9 cellular contexts compared by ENCODE assay signal in genomic region chr10:76902949-76903348, GRCh38.
DNase-seq lines count a peak whose midpoint lies in the region; ATAC-seq and TF ChIP-seq lines count a peak whose summit lies in the region.
"Had no signal": no experiment of that assay in that cellular context is flagged by ENCODE, and none has a peak within 500 bp of the region (broad histone marks: within the 10 kb centered on the region; RNA-seq: fewer than 3 reads in every experiment).

No MANE protein-coding gene starts in this region.

- H3K27me3 ChIP-seq in colonic mucosa (no peaks in the 10 kb centered on the region), neuronal stem cell (ENCODE audit: control insufficient read depth in 3 of 3, insufficient read depth in 3 of 3, low read depth in 1 of 3, low read length in 3 of 3) (no peaks in the 10 kb centered on the region)

- H3K4me3 ChIP-seq in GM12875 (ENCODE audit: low read depth, low read length): no peak overlapping the region
- H3K4me3 ChIP-seq in colonic mucosa: no peak overlapping the region
- no peak overlapping the region for H3K4me3 ChIP-seq in neuronal stem cell (ENCODE audit: low read length in 2 of 2)

- H3K4me1 Mint-ChIP-seq in effector memory CD8-positive, alpha-beta T cell (ENCODE audit: low read depth in 2 of 2): no peaks in the 10 kb centered on the region

- TF ChIP-seq CTCF in GM12875 (IDR thresholded peaks at IDR 0.05; ENCODE audit: borderline replicate concordance, insufficient read depth, low read depth, low read length) (peak; percentile 62), colonic mucosa (IDR thresholded peaks at IDR 0.05) (peak; percentile 28)

- H3K27ac Mint-ChIP-seq in effector memory CD8-positive, alpha-beta T cell: peak overlapping the region in 1 of 2 donors; percentile 25

- no peak overlapping the region for H3K23ac ChIP-seq in neuronal stem cell (ENCODE audit: low read depth, low read length, poor library complexity)

- WGBS in neuronal stem cell (ENCODE audit: extremely low coverage in 2 of 2, insufficient read length in 2 of 2, insufficient replicate concordance in 1 of 2), 2 donors: no CpG with 5 or more reads among the region's 10 CpGs

- no peak overlapping the region for H2BK15ac ChIP-seq in neuronal stem cell (ENCODE audit: low read length)

- no peaks in the 10 kb centered on the region for H3K4me1 ChIP-seq in colonic mucosa
- H3K4me1 ChIP-seq in neuronal stem cell (ENCODE audit: control insufficient read depth in 2 of 2, insufficient read depth in 1 of 2, low read depth in 1 of 2, low read length in 2 of 2): no peaks in the 10 kb centered on the region

- H3K27me3 Mint-ChIP-seq in effector memory CD8-positive, alpha-beta T cell: no peaks in the 10 kb centered on the region

- DNase-seq in MV-4-11 (lab: John Stamatoyannopoulos, UW) (peak; percentile 7), colonic mucosa (peak; percentile 56), neuronal stem cell (ENCODE audit: low spot score) (peak; percentile 24), DMS79 (lab: John Stamatoyannopoulos, UW) (no peak)
- no peak for DNase-seq in activated CD4-positive, CD25-positive, alpha-beta regulatory T cell (lab: John Stamatoyannopoulos, UW)
- no peak for DNase-seq in effector memory CD8-positive, alpha-beta T cell
- DNase-seq: foreskin melanocyte had no signal

- H2AFZ ChIP-seq in neuronal stem cell (ENCODE audit: low read length): no peak overlapping the region

- no peak overlapping the region for H3K4me2 ChIP-seq in neuronal stem cell (ENCODE audit: insufficient read depth, low read length, poor library complexity, severe bottlenecking)

- ATAC-seq in HG02970 (IDR thresholded peaks at IDR 0.05; ENCODE audit: low FRiP score, unreplicated experiment): no peak
- no peak for ATAC-seq in effector memory CD8-positive, alpha-beta T cell (replicated peaks)

- H4K91ac ChIP-seq in neuronal stem cell (ENCODE audit: low read depth, low read length, poor library complexity): no peak overlapping the region

- H4K8ac ChIP-seq in neuronal stem cell (ENCODE audit: low read depth, low read length): no peak overlapping the region

- no peaks in the 10 kb centered on the region for H3K9me3 Mint-ChIP-seq in effector memory CD8-positive, alpha-beta T cell

- no peak overlapping the region for H3K18ac ChIP-seq in neuronal stem cell (ENCODE audit: low read length)

- H3K14ac ChIP-seq in neuronal stem cell (ENCODE audit: low read length): no peak overlapping the region

- H3K27ac ChIP-seq in colonic mucosa: no peak overlapping the region
- no peak overlapping the region for H3K27ac ChIP-seq in neuronal stem cell (replicated peaks; ENCODE audit: low read length)

- H3K36me3 ChIP-seq in colonic mucosa: no peaks in the 10 kb centered on the region
- no peaks in the 10 kb centered on the region for H3K36me3 ChIP-seq in neuronal stem cell (replicated peaks in 1 of 2; ENCODE audit: control insufficient read depth in 2 of 2, insufficient read depth in 2 of 2, low read length in 2 of 2)

- no peaks in the 10 kb centered on the region for H3K79me1 ChIP-seq in neuronal stem cell (ENCODE audit: low read depth, low read length)

- H3K9me3 ChIP-seq in colonic mucosa: no peaks in the 10 kb centered on the region
- H3K9me3 ChIP-seq in neuronal stem cell (replicated peaks in 1 of 2; ENCODE audit: control insufficient read depth in 2 of 2, insufficient read depth in 1 of 2, low read depth in 1 of 2, low read length in 2 of 2): no peaks in the 10 kb centered on the region

- no peaks in the 10 kb centered on the region for H3K36me3 Mint-ChIP-seq in effector memory CD8-positive, alpha-beta T cell (ENCODE audit: insufficient read depth)

- intact Hi-C loops in colonic mucosa (cut with DNase I): no loop called here

- H2BK5ac ChIP-seq in neuronal stem cell (ENCODE audit: low read length): no peak overlapping the region

- no peak overlapping the region for H2BK12ac ChIP-seq in neuronal stem cell (ENCODE audit: low read length)

- H3K9ac ChIP-seq in colonic mucosa (ENCODE audit: low read depth in 2 of 2, low read length in 2 of 2) (no peak overlapping the region), neuronal stem cell (ENCODE audit: low read depth, low read length, poor library complexity) (no peak overlapping the region)

- no peak overlapping the region for H3K4me3 Mint-ChIP-seq in effector memory CD8-positive, alpha-beta T cell

- H3K4ac ChIP-seq in neuronal stem cell (ENCODE audit: low read length): no peak overlapping the region

- H2AK5ac ChIP-seq in neuronal stem cell (ENCODE audit: low read depth, low read length): no peak overlapping the region

- no peak overlapping the region for H2BK120ac ChIP-seq in neuronal stem cell (ENCODE audit: low read depth, low read length)

Comparison
In these comparisons a context has a peak if more than half of its experiments do, and no peak if none do; other contexts are left out.
1. DNase-seq: peak in MV-4-11 (single experiment), colonic mucosa (single experiment) and neuronal stem cell (single experiment); none in activated CD4-positive, CD25-positive, alpha-beta regulatory T cell (0 of 4), effector memory CD8-positive, alpha-beta T cell (0 of 3) and DMS79 (single experiment).